ENCODE assay signal across 12 cellular contexts in the genomic region with DNA sequence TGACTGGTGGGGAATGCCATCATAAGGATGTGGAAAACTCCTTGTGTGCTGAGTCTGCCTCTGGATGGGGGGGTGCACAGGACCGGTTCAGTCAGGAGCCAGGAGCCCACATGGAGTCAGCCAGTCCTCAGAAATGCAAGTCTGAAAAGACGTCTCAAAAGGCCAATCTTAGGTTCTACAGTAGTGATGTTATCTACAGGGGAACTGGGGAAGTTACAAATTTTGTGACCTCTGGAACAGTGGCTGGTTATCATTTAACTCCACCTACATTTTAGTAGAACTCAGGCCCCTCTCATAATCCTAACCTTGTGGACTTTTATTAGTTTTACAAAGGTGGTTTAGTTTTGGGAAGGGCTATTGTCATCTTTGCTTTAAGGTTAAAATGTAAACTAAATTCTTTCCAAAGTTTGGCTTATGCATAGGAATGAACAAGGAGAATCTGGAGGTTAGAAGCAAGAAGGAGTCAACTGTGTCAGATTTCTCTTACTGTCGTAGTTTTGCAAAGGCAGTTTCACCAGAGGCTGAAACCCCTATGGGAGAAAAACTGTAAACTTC. TPM values are rescaled to one million over a fixed set of nuclear protein-coding genes. Genes with fewer than 3 reads are reported as not detected.
DNase-seq lines count a peak whose midpoint lies in the region; ATAC-seq, FAIRE-seq and TF ChIP-seq lines count a peak whose summit lies in the region.
"Had no signal": no experiment of that assay in that cellular context is flagged by ENCODE, and none has a peak within 500 bp of the region (broad histone marks: within the 10 kb centered on the region; RNA-seq: fewer than 3 reads in every experiment).

No MANE protein-coding gene starts in this region.

- H3K4me1 Mint-ChIP-seq in brain = peaks cover 67% of the 10 kb centered on the region

- H3K36me3 Mint-ChIP-seq in brain = no peaks in the 10 kb centered on the region

- no peak for ATAC-seq in HCT116
- ATAC-seq in HepG2 = no peak
- ATAC-seq in HG03025 (IDR thresholded peaks at IDR 0.05; ENCODE audit: low FRiP score, unreplicated experiment) = no peak

- H3K27me3 ChIP-seq in HCT116 (ENCODE audit: insufficient read depth, low read length) = no peaks in the 10 kb centered on the region
- H3K27me3 ChIP-seq in HepG2 (ENCODE audit: control insufficient read depth in 1 of 2, insufficient read depth in 2 of 2, low read length in 2 of 2) = no peaks in the 10 kb centered on the region
- no peaks in the 10 kb centered on the region for H3K27me3 ChIP-seq in stomach

- RAD21 ChIA-PET in HCT116 (lab: Charles Lee; ENCODE audit: low non-redundant PET in 1 of 2, low total read pairs in 2 of 2, uncharacterized antibody in 2 of 2, unreplicated experiment in 2 of 2) = no interaction called here

- H3K27ac ChIP-seq in HCT116 (ENCODE audit: low read depth, low read length) = peak overlapping the region; percentile 74
- H3K27ac ChIP-seq in HepG2 (ENCODE audit: extremely low read length, insufficient read depth, low read length) = peak overlapping the region; percentile 69
- H3K27ac ChIP-seq in stomach = peak overlapping the region in 4 of 5 donors; percentile 74 to 85 (median 78)

- POLR2A ChIA-PET in HCT116 (lab: Charles Lee) = no interaction called here
- POLR2A ChIA-PET in HepG2 (lab: Yijun Ruan, JAX) = interaction anchor here (1.0 to 5.2 kb wide), 8 partner anchors 14 to 258 kb away, joined by 3 to 54 read pairs (median 4); partner anchors contain the start of genes MTCH1, PIM1, TBC1D22B and TMEM217

- peak overlapping the region in 3 of 5 experiments; percentile 76 to 97 (median 95) for H3K27ac Mint-ChIP-seq in brain

- TF ChIP-seq CTCF in HCT116 (IDR thresholded peaks at IDR 0.05 in 2 of 3, conservative IDR thresholded peaks at IDR 0.05 in 1 of 3; ENCODE audit: borderline replicate concordance in 1 of 3, insufficient read depth in 1 of 3, low read depth in 2 of 3, low read length in 2 of 3) (no peak), brain (conservative IDR thresholded peaks at IDR 0.05) (no peak), HepG2 (CRISPR knock-in tag; IDR thresholded peaks at IDR 0.05) (no peak), stomach (IDR thresholded peaks at IDR 0.05) (no peak)

- no peak for DNase-seq in HCT116 (ENCODE audit: low read depth, low spot score)
- DNase-seq in HepG2 (ENCODE audit: low spot score) = no peak
- DNase-seq in stomach = no peak
- no peak for DNase-seq in DMS153 (lab: John Stamatoyannopoulos, UW)
- no peak for DNase-seq in NCI-H146 treated with DMSO at 0.1 percent for 48 hours (lab: John Stamatoyannopoulos, UW; ENCODE audit: unreplicated experiment)
- DNase-seq in activated effector memory CD4-positive, alpha-beta T cell treated with Interleukin-2 at 50 U/mL for 16 hours = no peak
- DNase-seq: activated T-cell treated with anti-CD3 and anti-CD28 coated beads, Interleukin-2, amount 50 U/mL, for 48 hours; MV-4-11 had no signal

- H3K36me3 ChIP-seq in HCT116 (ENCODE audit: control insufficient read depth in 1 of 2, insufficient read depth in 2 of 2, low read length in 2 of 2) (no peaks in the 10 kb centered on the region), HepG2 (replicated peaks in 1 of 2; ENCODE audit: control insufficient read depth in 1 of 2, insufficient read depth in 2 of 2, low read length in 2 of 2) (no peaks in the 10 kb centered on the region), stomach (no peaks in the 10 kb centered on the region)

- H4K20me1 ChIP-seq in HCT116 (ENCODE audit: insufficient read depth) (no peaks in the 10 kb centered on the region), HepG2 (ENCODE audit: insufficient read depth, low read length) (no peaks in the 10 kb centered on the region)

- intact Hi-C loops in HCT116 (cut with micrococcal nuclease) (no loop called here), HepG2 (cut with micrococcal nuclease; ENCODE audit: unreplicated experiment) (no loop called here), stomach (cut with DNase I; ENCODE audit: low total_unique reads) (no loop called here)

- H3K9me2 ChIP-seq in HCT116 (ENCODE audit: insufficient read depth) = no peaks in the 10 kb centered on the region

- no peak overlapping the region for H3K4me3 Mint-ChIP-seq in brain

- in situ Hi-C loops in HepG2 (cut with HindIII; ENCODE audit: extremely low pct_ligation_motif_present, low pct_unique_long_range_greater_than_20kb) = no loop called here

- H3K9ac ChIP-seq in HCT116 (ENCODE audit: low read length) (no peak overlapping the region), HepG2 (ENCODE audit: insufficient read depth, low read depth, low read length) (peak overlapping the region; percentile 48)
- H3K9ac ChIP-seq: parathyroid adenoma had no signal

- no peaks in the 10 kb centered on the region for H3K9me3 ChIP-seq in HCT116 (ENCODE audit: control insufficient read depth in 1 of 2, insufficient read depth in 1 of 2, low read depth in 1 of 2, low read length in 2 of 2)
- H3K9me3 ChIP-seq in HepG2 (ENCODE audit: low read length) = no peaks in the 10 kb centered on the region
- H3K9me3 ChIP-seq in stomach = no peaks in the 10 kb centered on the region

- WGBS in HepG2 (ENCODE audit: low lambda C conversion rate) = 28% methylated on average over 3 of the region's 3 CpGs
- 56 to 71% (median 61%) methylated on average over 3 of the region's 3 CpGs for WGBS in stomach, 5 donors

- BruUV-seq in HCT116 (replicated peaks; lab: Mats Ljungman, UMichigan) (no TSS peak), HepG2 (replicated peaks; lab: Mats Ljungman, UMichigan) (no TSS peak)

- FAIRE-seq in HepG2 (lab: Jason Lieb, UNC) = no peak
- FAIRE-seq: GM18507 had no signal

- CTCF ChIA-PET in HCT116 (lab: Charles Lee) (no interaction called here), HepG2 (lab: Yijun Ruan, JAX; ENCODE audit: low intra/inter-chr PET ratio, low total read pairs) (no interaction called here)

- H3K4me2 ChIP-seq in HCT116 (ENCODE audit: low read length) (peak overlapping the region; percentile 65), HepG2 (ENCODE audit: low read depth, low read length) (peak overlapping the region; percentile 52)

- peaks cover 11% of the 10 kb centered on the region for H3K27me3 Mint-ChIP-seq in brain

- TF ChIP-seq POLR2A in HCT116 (IDR thresholded peaks at IDR 0.05; ENCODE audit: borderline replicate concordance, extremely low read depth, insufficient read depth, insufficient read length) (no peak), HepG2 (IDR thresholded peaks at IDR 0.05; ENCODE audit: insufficient read depth in 1 of 2, low read depth in 2 of 2, low read length in 2 of 2) (no peak), stomach (IDR thresholded peaks at IDR 0.05) (no peak)

- TF ChIP-seq EP300 in HepG2 (IDR thresholded peaks at IDR 0.05; ENCODE audit: low read depth in 2 of 2, low read length in 2 of 2) = no peak
- TF ChIP-seq EP300 in HepG2 (CRISPR knock-in tag; IDR thresholded peaks at IDR 0.05; ENCODE audit: borderline replicate concordance) = no peak
- TF ChIP-seq EP300 in stomach (IDR thresholded peaks at IDR 0.05) = no peak

- H2AFZ ChIP-seq in HCT116 (ENCODE audit: low read depth, low read length, poor library complexity, severe bottlenecking) (no peak overlapping the region), HepG2 (ENCODE audit: low read length) (peak overlapping the region; percentile 72)

- H3K79me2 ChIP-seq in HCT116 (ENCODE audit: insufficient read depth, low read length) (no peaks in the 10 kb centered on the region), HepG2 (ENCODE audit: insufficient read depth, low read length) (no peaks in the 10 kb centered on the region)
- H3K79me2 ChIP-seq: parathyroid adenoma had no signal

- peaks cover 0 to 5% (median 0%) of the 10 kb centered on the region in 5 experiments for H3K9me3 Mint-ChIP-seq in brain

- no peak overlapping the region; a peak in 1 of 4 replicates for H3K4me3 ChIP-seq in HCT116 (replicated peaks in 1 of 2; ENCODE audit: low read depth in 1 of 2, low read length in 2 of 2)
- peak overlapping the region in 2 of 3 experiments; percentile 7 to 8; a peak in 2 of 6 replicates for H3K4me3 ChIP-seq in HepG2 (replicated peaks in 1 of 3; ENCODE audit: insufficient read depth in 1 of 3, low read depth in 2 of 3, low read length in 3 of 3)
- no peak overlapping the region for H3K4me3 ChIP-seq in stomach

- H3K4me1 ChIP-seq in HCT116 (ENCODE audit: control insufficient read depth in 1 of 2, insufficient read depth in 2 of 2, low read length in 2 of 2) (peaks cover 44 to 60% of the 10 kb centered on the region in 2 experiments), HepG2 (ENCODE audit: insufficient read depth, low read length) (peaks cover 53% of the 10 kb centered on the region), stomach (peaks cover 25 to 47% (median 35%) of the 10 kb centered on the region in 4 donors)

- TF ChIP-seq RAD21 in HCT116 (IDR thresholded peaks at IDR 0.05; ENCODE audit: low read depth) (no peak), HepG2 (CRISPR knock-in tag; IDR thresholded peaks at IDR 0.05) (no peak)

RNA-seq across cellular contexts. Expression of gene TBC1D22B, which starts 13.7 kb away (rescaled TPM):
- total RNA-seq in HCT116 (2021; ENCODE audit: unreplicated experiment) (9.1 TPM), HepG2 (2016; rRNA removed; fragmentation: Illumina TruSeq; extraction: Trizol) (12.9 and 15.5 TPM in 2 replicates), stomach (10 to 100 TPM in 1 of 5 donors, 1 to 10 TPM in 4; 3.5 to 16.3 (median 6.4) TPM)
- 7.0 and 7.7 TPM in 2 replicates for polyA plus RNA-seq in HCT116 (2012)
- polyA plus RNA-seq in brain (ENCODE audit: insufficient read depth, low read depth, low replicate concordance) (16.3 TPM), HepG2 (2011; rRNA removed) (8.4 and 9.7 TPM in 2 replicates), stomach (1 to 10 TPM; 5.8 to 6.4 (median 5.9) TPM)
- total RNA-seq in HepG2 (2016; cell fraction: cytosol; rRNA removed; fragmentation: Illumina TruSeq; extraction: Trizol; ENCODE audit: low read depth) = 5.1 and 5.5 TPM in 2 replicates
- 12.5 and 13.1 TPM in 2 replicates for total RNA-seq in HepG2 (2016; cell fraction: insoluble cytoplasmic fraction; rRNA removed; fragmentation: Illumina TruSeq; extraction: Trizol)
- 18.5 and 19.2 TPM in 2 replicates for total RNA-seq in HepG2 (2016; cell fraction: membrane; rRNA removed; fragmentation: Illumina TruSeq; extraction: Trizol)
- total RNA-seq in HepG2 (2016; cell fraction: nucleus; rRNA removed; fragmentation: Illumina TruSeq; extraction: Trizol) = 11.0 and 12.8 TPM in 2 replicates
- 9.7 and 10.3 TPM in 2 replicates for polyA plus RNA-seq in HepG2 (2011; cell fraction: cytosol; rRNA removed)
- 10.9 and 11.1 TPM in 2 replicates for polyA plus RNA-seq in HepG2 (2011; cell fraction: nucleus; rRNA removed)
- 10.9 and 11.4 TPM in 2 replicates for polyA plus RNA-seq in HepG2 (2012)
- 4.7 and 5.3 TPM in 2 replicates for polyA plus RNA-seq in HepG2 (2016; cell fraction: cytosol; fragmentation: Illumina TruSeq; extraction: Trizol; ENCODE audit: low read depth)
- 17.4 and 20.4 TPM in 2 replicates for polyA plus RNA-seq in HepG2 (2016; cell fraction: insoluble cytoplasmic fraction; fragmentation: Illumina TruSeq; extraction: Trizol; ENCODE audit: low read depth)
- polyA plus RNA-seq in HepG2 (2016; cell fraction: membrane; fragmentation: Illumina TruSeq; extraction: Trizol; ENCODE audit: low read depth) = 15.4 and 16.5 TPM in 2 replicates
- polyA plus RNA-seq in HepG2 (2016; cell fraction: nucleus; fragmentation: Illumina TruSeq; extraction: Trizol; ENCODE audit: insufficient read depth, low read depth) = 20.1 and 21.3 TPM in 2 replicates
- polyA minus RNA-seq in HepG2 (2011; rRNA and poly(A)+ RNA removed; ENCODE audit: low replicate concordance) = 5.2 and 8.5 TPM in 2 replicates
- polyA minus RNA-seq in HepG2 (2011; cell fraction: cytosol; rRNA and poly(A)+ RNA removed) = 4.5 and 5.4 TPM in 2 replicates
- 10.0 and 11.3 TPM in 2 replicates for polyA minus RNA-seq in HepG2 (2011; cell fraction: nucleus; rRNA and poly(A)+ RNA removed)

RNA-seq across cellular contexts. Expression of gene TMEM217, which starts 14.1 kb away (rescaled TPM):
- total RNA-seq in HCT116 (2021; ENCODE audit: unreplicated experiment) (0.98 TPM), HepG2 (2016; rRNA removed; fragmentation: Illumina TruSeq; extraction: Trizol) (1.6 and 3.4 TPM in 2 replicates), stomach (under 1 TPM in 1 of 5 donors, not detected in 4; 0.87 TPM)
- polyA plus RNA-seq in HCT116 (2012) = 0.36 and 0.72 TPM in 2 replicates
- polyA plus RNA-seq in brain (ENCODE audit: insufficient read depth, low read depth, low replicate concordance) (1.1 TPM), HepG2 (2011; rRNA removed) (1.8 and 2.3 TPM in 2 replicates), stomach (1 to 10 TPM in 1 of 3 donors, under 1 TPM in 1, not detected in 1; 0.60 to 1.2 TPM)
- 1.1 and 2.0 TPM in 2 replicates for total RNA-seq in HepG2 (2016; cell fraction: cytosol; rRNA removed; fragmentation: Illumina TruSeq; extraction: Trizol; ENCODE audit: low read depth)
- total RNA-seq in HepG2 (2016; cell fraction: insoluble cytoplasmic fraction; rRNA removed; fragmentation: Illumina TruSeq; extraction: Trizol) = 1.9 and 2.0 TPM in 2 replicates
- total RNA-seq in HepG2 (2016; cell fraction: membrane; rRNA removed; fragmentation: Illumina TruSeq; extraction: Trizol) = 1.5 and 2.6 TPM in 2 replicates
- 3.4 and 4.3 TPM in 2 replicates for total RNA-seq in HepG2 (2016; cell fraction: nucleus; rRNA removed; fragmentation: Illumina TruSeq; extraction: Trizol)
- polyA plus RNA-seq in HepG2 (2011; cell fraction: cytosol; rRNA removed) = 1.2 and 1.8 TPM in 2 replicates
- polyA plus RNA-seq in HepG2 (2011; cell fraction: nucleus; rRNA removed) = 0.56 and 0.92 TPM in 2 replicates
- polyA plus RNA-seq in HepG2 (2012) = 1.3 and 1.5 TPM in 2 replicates
- polyA plus RNA-seq in HepG2 (2016; cell fraction: cytosol; fragmentation: Illumina TruSeq; extraction: Trizol; ENCODE audit: low read depth) = 0.25 and 0.40 TPM in 2 replicates
- polyA plus RNA-seq in HepG2 (2016; cell fraction: insoluble cytoplasmic fraction; fragmentation: Illumina TruSeq; extraction: Trizol; ENCODE audit: low read depth) = 2.7 and 3.0 TPM in 2 replicates
- 0.95 and 1.4 TPM in 2 replicates for polyA plus RNA-seq in HepG2 (2016; cell fraction: membrane; fragmentation: Illumina TruSeq; extraction: Trizol; ENCODE audit: low read depth)
- polyA plus RNA-seq in HepG2 (2016; cell fraction: nucleus; fragmentation: Illumina TruSeq; extraction: Trizol; ENCODE audit: insufficient read depth, low read depth) = 2.9 and 4.5 TPM in 2 replicates
- polyA minus RNA-seq in HepG2 (2011; rRNA and poly(A)+ RNA removed; ENCODE audit: low replicate concordance) = 1.7 and 2.2 TPM in 2 replicates
- 0.97 and 2.3 TPM in 2 replicates for polyA minus RNA-seq in HepG2 (2011; cell fraction: cytosol; rRNA and poly(A)+ RNA removed)
- polyA minus RNA-seq in HepG2 (2011; cell fraction: nucleus; rRNA and poly(A)+ RNA removed) = 2.1 and 2.7 TPM in 2 replicates

Comparison
In these comparisons a context has a peak if more than half of its experiments do, and no peak if none do; other contexts are left out.
1. H3K4me3 ChIP-seq: peak in HepG2 (2 of 3); none in HCT116 (0 of 2) and stomach (0 of 4).
2. Peak in every context shown above with its lines, with median percentiles within 50 percentile points of each other: H3K27ac ChIP-seq.